1 cellular context compared by ENCODE assay signal in the genomic region with DNA sequence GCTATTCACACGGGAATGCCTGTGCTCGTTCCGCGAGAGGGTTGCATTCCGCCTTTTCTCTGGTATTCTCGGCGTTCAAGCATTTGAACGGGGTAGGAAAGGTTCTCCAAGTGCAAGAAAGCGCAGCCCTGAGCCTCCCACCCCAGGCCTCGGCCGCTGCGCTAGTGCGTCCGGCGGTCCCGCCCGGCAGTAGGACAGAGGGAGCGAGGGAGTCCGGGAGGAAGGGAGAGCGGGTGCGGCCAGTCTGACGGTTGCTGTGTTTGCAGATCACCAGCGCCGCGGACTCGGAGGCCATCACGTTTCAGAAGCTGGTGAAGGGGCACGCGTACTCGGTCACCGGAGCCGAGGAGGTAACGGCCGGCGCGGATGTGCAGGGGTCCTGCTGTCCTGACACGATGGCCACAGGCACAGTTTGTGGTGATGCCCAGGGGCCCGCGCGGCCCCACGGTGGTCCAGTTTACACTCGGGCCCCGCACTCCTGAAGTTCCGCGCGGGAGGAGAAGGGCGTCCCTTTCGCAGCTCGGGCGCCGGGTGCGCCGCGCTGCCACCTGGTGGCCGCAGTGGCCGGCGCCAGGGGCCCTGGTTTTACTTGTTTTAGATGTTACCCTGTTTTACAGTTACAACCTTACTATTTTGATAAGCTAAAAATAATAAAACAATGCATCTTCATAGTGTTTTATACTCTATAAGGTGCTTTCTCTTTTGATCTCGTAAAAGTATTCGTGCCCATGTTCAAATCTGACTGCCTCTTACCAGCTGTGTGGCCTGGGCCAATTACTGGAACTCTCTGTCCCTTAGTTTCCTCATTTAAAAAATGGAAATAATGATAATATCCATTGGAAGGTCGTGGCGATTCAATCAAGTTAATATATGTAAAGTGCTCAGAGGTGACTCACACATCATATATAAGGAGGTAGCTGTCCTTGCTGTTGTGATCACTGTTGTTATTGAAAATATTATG.
TF ChIP-seq lines count a peak whose summit lies in the region.

No MANE protein-coding gene starts in this region.

TF ChIP-seq in HEK293, 187 proteins besides CTCF, POLR2A, EP300 and RAD21 (continued from another document):
- TF ChIP-seq, protein P1, sequence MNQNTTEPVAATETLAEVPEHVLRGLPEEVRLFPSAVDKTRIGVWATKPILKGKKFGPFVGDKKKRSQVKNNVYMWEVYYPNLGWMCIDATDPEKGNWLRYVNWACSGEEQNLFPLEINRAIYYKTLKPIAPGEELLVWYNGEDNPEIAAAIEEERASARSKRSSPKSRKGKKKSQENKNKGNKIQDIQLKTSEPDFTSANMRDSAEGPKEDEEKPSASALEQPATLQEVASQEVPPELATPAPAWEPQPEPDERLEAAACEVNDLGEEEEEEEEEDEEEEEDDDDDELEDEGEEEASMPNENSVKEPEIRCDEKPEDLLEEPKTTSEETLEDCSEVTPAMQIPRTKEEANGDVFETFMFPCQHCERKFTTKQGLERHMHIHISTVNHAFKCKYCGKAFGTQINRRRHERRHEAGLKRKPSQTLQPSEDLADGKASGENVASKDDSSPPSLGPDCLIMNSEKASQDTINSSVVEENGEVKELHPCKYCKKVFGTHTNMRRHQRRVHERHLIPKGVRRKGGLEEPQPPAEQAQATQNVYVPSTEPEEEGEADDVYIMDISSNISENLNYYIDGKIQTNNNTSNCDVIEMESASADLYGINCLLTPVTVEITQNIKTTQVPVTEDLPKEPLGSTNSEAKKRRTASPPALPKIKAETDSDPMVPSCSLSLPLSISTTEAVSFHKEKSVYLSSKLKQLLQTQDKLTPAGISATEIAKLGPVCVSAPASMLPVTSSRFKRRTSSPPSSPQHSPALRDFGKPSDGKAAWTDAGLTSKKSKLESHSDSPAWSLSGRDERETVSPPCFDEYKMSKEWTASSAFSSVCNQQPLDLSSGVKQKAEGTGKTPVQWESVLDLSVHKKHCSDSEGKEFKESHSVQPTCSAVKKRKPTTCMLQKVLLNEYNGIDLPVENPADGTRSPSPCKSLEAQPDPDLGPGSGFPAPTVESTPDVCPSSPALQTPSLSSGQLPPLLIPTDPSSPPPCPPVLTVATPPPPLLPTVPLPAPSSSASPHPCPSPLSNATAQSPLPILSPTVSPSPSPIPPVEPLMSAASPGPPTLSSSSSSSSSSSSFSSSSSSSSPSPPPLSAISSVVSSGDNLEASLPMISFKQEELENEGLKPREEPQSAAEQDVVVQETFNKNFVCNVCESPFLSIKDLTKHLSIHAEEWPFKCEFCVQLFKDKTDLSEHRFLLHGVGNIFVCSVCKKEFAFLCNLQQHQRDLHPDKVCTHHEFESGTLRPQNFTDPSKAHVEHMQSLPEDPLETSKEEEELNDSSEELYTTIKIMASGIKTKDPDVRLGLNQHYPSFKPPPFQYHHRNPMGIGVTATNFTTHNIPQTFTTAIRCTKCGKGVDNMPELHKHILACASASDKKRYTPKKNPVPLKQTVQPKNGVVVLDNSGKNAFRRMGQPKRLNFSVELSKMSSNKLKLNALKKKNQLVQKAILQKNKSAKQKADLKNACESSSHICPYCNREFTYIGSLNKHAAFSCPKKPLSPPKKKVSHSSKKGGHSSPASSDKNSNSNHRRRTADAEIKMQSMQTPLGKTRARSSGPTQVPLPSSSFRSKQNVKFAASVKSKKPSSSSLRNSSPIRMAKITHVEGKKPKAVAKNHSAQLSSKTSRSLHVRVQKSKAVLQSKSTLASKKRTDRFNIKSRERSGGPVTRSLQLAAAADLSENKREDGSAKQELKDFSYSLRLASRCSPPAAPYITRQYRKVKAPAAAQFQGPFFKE (tag by site-specific recombination; IDR thresholded peaks at IDR 0.05; ENCODE audit: borderline replicate concordance), result peak; percentile 42; the same call in 1 of the 2 replicates
- TF ChIP-seq ZNF223 (tag by site-specific recombination; IDR thresholded peaks at IDR 0.05) (no peak), ZNF354C (tag by site-specific recombination; IDR thresholded peaks at IDR 0.05; ENCODE audit: borderline replicate concordance, low read depth) (no peak), ZNF10 (tag by site-specific recombination; IDR thresholded peaks at IDR 0.05) (peak; percentile 56; the same call in 1 of the 2 replicates)
